21 cellular contexts compared by ENCODE assay signal in genomic region chr10:82071231-82071630, GRCh38.
"Had no signal": no experiment of that assay in that cellular context is flagged by ENCODE, and none has a peak within 500 bp of the region (broad histone marks: within the 10 kb centered on the region; RNA-seq: fewer than 3 reads in every experiment).

No MANE protein-coding gene starts in this region.

- H3K4me3 Mint-ChIP-seq: activated T-cell treated with anti-CD3 and anti-CD28 coated beads, Interleukin-2, amount 50 U/mL, for 24 hours; activated T-helper 17 cell treated with anti-CD3 and anti-CD28 coated beads, Interleukin-2, amount 50 U/mL, for 72 hours; brain; dendritic cell treated with granulocyte-macrophage colony-stimulating factor and Interleukin-4, amounts not matched to agents 40 ng/mL and 50 ng/mL, for 4 days; memory B cell; natural killer cell treated with Interleukin-12 subunit alpha and Interleukin-12 subunit beta and Interleukin-15 and Interleukin-18, amount 100 ng/mL, for 72 hours had no signal

- H3K27ac ChIP-seq: heart right ventricle, neutrophil, ovary, prostate gland, upper lobe of right lung had no signal

- H3K27me3 ChIP-seq: heart right ventricle, neutrophil, ovary, upper lobe of right lung had no signal

- H3K9me3 Mint-ChIP-seq: brain; dendritic cell treated with granulocyte-macrophage colony-stimulating factor and Interleukin-4, amounts not matched to agents 40 ng/mL and 50 ng/mL, for 4 days had no signal

- H3K36me3 Mint-ChIP-seq: activated naive CD4-positive, alpha-beta T cell treated with anti-CD3 and anti-CD28 coated beads, Interleukin-2, amount 50 U/mL, for 72 hours; brain; memory B cell; natural killer cell treated with Interleukin-12 subunit alpha and Interleukin-12 subunit beta and Interleukin-15 and Interleukin-18, amount 100 ng/mL, for 72 hours had no signal

- H3K27ac Mint-ChIP-seq: activated naive CD4-positive, alpha-beta T cell treated with anti-CD3 and anti-CD28 coated beads, Interleukin-2, amount 50 U/mL, for 72 hours; activated T-cell treated with anti-CD3 and anti-CD28 coated beads, Interleukin-2, amount 50 U/mL, for 24 hours; activated T-helper 17 cell treated with anti-CD3 and anti-CD28 coated beads, Interleukin-2, amount 50 U/mL, for 72 hours; brain; dendritic cell treated with granulocyte-macrophage colony-stimulating factor and Interleukin-4, amounts not matched to agents 40 ng/mL and 50 ng/mL, for 4 days; memory B cell; natural killer cell treated with Interleukin-12 subunit alpha and Interleukin-12 subunit beta and Interleukin-15 and Interleukin-18, amount 100 ng/mL, for 72 hours had no signal

- H3K4me3 ChIP-seq: heart right ventricle, ovary, prostate gland, upper lobe of right lung had no signal

- H3K4me1 Mint-ChIP-seq: activated T-helper 17 cell treated with anti-CD3 and anti-CD28 coated beads, Interleukin-2, amount 50 U/mL, for 72 hours; memory B cell had no signal

- H3K9me3 ChIP-seq: heart right ventricle, neutrophil, ovary, prostate gland, upper lobe of right lung had no signal

- H3K36me3 ChIP-seq: heart right ventricle, neutrophil, ovary, prostate gland, upper lobe of right lung had no signal

- ATAC-seq: activated naive CD4-positive, alpha-beta T cell treated with anti-CD3 and anti-CD28 coated beads, Interleukin-2, amount 50 U/mL, for 72 hours; activated T-helper 17 cell treated with anti-CD3 and anti-CD28 coated beads, Interleukin-2, amount 50 U/mL, for 72 hours; heart right ventricle; left cardiac atrium; natural killer cell treated with Interleukin-12 subunit alpha and Interleukin-12 subunit beta and Interleukin-15 and Interleukin-18, amount 100 ng/mL, for 72 hours; stimulated activated naive CD8-positive, alpha-beta T cell treated with anti-CD3 and anti-CD28 coated beads, Interleukin-15, Interleukin-2, amounts not matched to agents 100 U/mL and 50 U/mL, for 24 hours; upper lobe of right lung had no signal

- H3K27me3 Mint-ChIP-seq: activated T-cell treated with anti-CD3 and anti-CD28 coated beads, Interleukin-2, amount 50 U/mL, for 24 hours; activated T-helper 17 cell treated with anti-CD3 and anti-CD28 coated beads, Interleukin-2, amount 50 U/mL, for 72 hours; brain; dendritic cell treated with granulocyte-macrophage colony-stimulating factor and Interleukin-4, amounts not matched to agents 40 ng/mL and 50 ng/mL, for 4 days; memory B cell; natural killer cell treated with Interleukin-12 subunit alpha and Interleukin-12 subunit beta and Interleukin-15 and Interleukin-18, amount 100 ng/mL, for 72 hours had no signal

- H3K4me1 ChIP-seq: heart right ventricle, prostate gland, upper lobe of right lung had no signal

- DNase-seq: activated CD4-positive, alpha-beta T cell treated with anti-CD3 and anti-CD28 coated beads for 1 hour; activated CD4-positive, alpha-beta T cell treated with anti-CD3 and anti-CD28 coated beads, Interleukin-2, amount 50 U/mL, for 1 hour; activated CD8-positive, alpha-beta memory T cell treated with anti-CD3 and anti-CD28 coated beads, Interleukin-2, amount 50 U/mL, for 4 hours; activated T-cell treated with anti-CD3 and anti-CD28 coated beads, Interleukin-2, amount 50 U/mL, for 24 hours; aorta; effector CD4-positive, alpha-beta T cell; heart right ventricle; islet precursor cell; left cardiac atrium; ovary; stimulated activated CD4-positive, alpha-beta T cell treated with anti-CD3 and anti-CD28 coated beads, Interleukin-4, amount 100 ng/mL, for 1 hour; stimulated activated naive CD8-positive, alpha-beta T cell treated with anti-CD3 and anti-CD28 coated beads, Interleukin-15, Interleukin-2, amounts not matched to agents 100 U/mL and 50 U/mL, for 24 hours; upper lobe of right lung had no signal
